In genomic region chr19:46660008-46660517, GRCh38 we compare ENCODE assay signal across 9 cellular contexts. TPM values are rescaled to one million over a fixed set of nuclear protein-coding genes. Genes with fewer than 3 reads are reported as not detected.
DNase-seq lines count a peak whose midpoint lies in the region; ATAC-seq and TF ChIP-seq lines count a peak whose summit lies in the region.
"Had no signal": no experiment of that assay in that cellular context is flagged by ENCODE, and none has a peak within 500 bp of the region (broad histone marks: within the 10 kb centered on the region; RNA-seq: fewer than 3 reads in every experiment).

No MANE protein-coding gene starts in this region.

- CTCF ChIA-PET in CD8-positive, alpha-beta T cell (lab: Charles Lee), result interaction anchor here (1.5 to 4.8 kb wide), 3 partner anchors 46 to 131 kb away, joined by 6 to 126 read pairs (median 6); no protein-coding TSS in a partner anchor

- intact Hi-C loops in CD8-positive, alpha-beta T cell (cut with DNase I, micrococcal nuclease), result loop anchor here in 1 of 2 experiments (2.0 kb wide), 2 partner anchors 55 to 967 kb away; partner anchors contain the start of gene QPCTL

- no peak overlapping the region for H3K27ac Mint-ChIP-seq in CD8-positive, alpha-beta T cell
- H3K27ac Mint-ChIP-seq in neural crest cell (ENCODE audit: unreplicated experiment), result no peak overlapping the region

- H3K36me3 Mint-ChIP-seq in CD8-positive, alpha-beta T cell, result no peaks in the 10 kb centered on the region
- no peaks in the 10 kb centered on the region for H3K36me3 Mint-ChIP-seq in neural crest cell (ENCODE audit: low read depth)

- H3K4me3 ChIP-seq in CD8-positive, alpha-beta T cell (ENCODE audit: low read depth, low read length), result peak overlapping the region; percentile 62

- ATAC-seq in CD8-positive, alpha-beta T cell, result no peak
- ATAC-seq in HG03025 (IDR thresholded peaks at IDR 0.05; ENCODE audit: low FRiP score, unreplicated experiment) (no peak), GM18519 (IDR thresholded peaks at IDR 0.05; ENCODE audit: low FRiP score, unreplicated experiment) (no peak)

- peak overlapping the region; percentile 63 for H3K4me3 Mint-ChIP-seq in CD8-positive, alpha-beta T cell
- H3K4me3 Mint-ChIP-seq in neural crest cell, result peak overlapping the region; percentile 84

- no peaks in the 10 kb centered on the region for H3K36me3 ChIP-seq in CD8-positive, alpha-beta T cell (ENCODE audit: insufficient read depth, low read length)

- POLR2A ChIA-PET in CD8-positive, alpha-beta T cell (lab: Charles Lee), result no interaction called here

- H3K4me1 ChIP-seq in CD8-positive, alpha-beta T cell (ENCODE audit: insufficient read depth, low read length), result peaks cover 26% of the 10 kb centered on the region

- peaks cover 7% of the 10 kb centered on the region for H3K27me3 ChIP-seq in CD8-positive, alpha-beta T cell (ENCODE audit: insufficient read depth, low read length)

- H3K27ac ChIP-seq in CD8-positive, alpha-beta T cell (ENCODE audit: low read depth, low read length), result no peak overlapping the region

- DNase-seq in CD8-positive, alpha-beta T cell, result no peak
- DNase-seq in NAMALWA (ENCODE audit: low spot score), result peak; percentile 41
- peak; percentile 5 for DNase-seq in effector CD4-positive, alpha-beta T cell
- peak; percentile 26 for DNase-seq in neural crest cell (ENCODE audit: low read depth, low spot score)
- DNase-seq in foreskin melanocyte, result no peak
- no peak for DNase-seq in activated CD4-positive, alpha-beta T cell treated with anti-CD3 and anti-CD28 coated beads, Interleukin-2, amount 50 U/mL, for 4 hours

- H3K9me3 ChIP-seq in CD8-positive, alpha-beta T cell (ENCODE audit: low read length), result no peaks in the 10 kb centered on the region

- no peaks in the 10 kb centered on the region for H3K9me3 Mint-ChIP-seq in CD8-positive, alpha-beta T cell
- H3K9me3 Mint-ChIP-seq in neural crest cell, result no peaks in the 10 kb centered on the region

- TF ChIP-seq CTCF in CD8-positive, alpha-beta T cell (IDR thresholded peaks at IDR 0.05), result no peak
- peak; percentile 13 for TF ChIP-seq CTCF in neural crest cell (conservative IDR thresholded peaks at IDR 0.05)

- H3K27me3 Mint-ChIP-seq in CD8-positive, alpha-beta T cell (ENCODE audit: low read depth), result peaks cover 20% of the 10 kb centered on the region
- H3K27me3 Mint-ChIP-seq in neural crest cell (ENCODE audit: low read depth), result peaks cover 11% of the 10 kb centered on the region

- H3K4me1 Mint-ChIP-seq in CD8-positive, alpha-beta T cell (ENCODE audit: low read depth), result peaks cover 27% of the 10 kb centered on the region
- H3K4me1 Mint-ChIP-seq in neural crest cell, result peaks cover 31% of the 10 kb centered on the region

RNA-seq across cellular contexts. Expression of gene DACT3, which starts 0.9 kb away (rescaled TPM):
- not detected for total RNA-seq in CD8-positive, alpha-beta T cell
- 6.5 and 7.4 TPM in 2 replicates for total RNA-seq in neural crest cell

RNA-seq across cellular contexts. Expression of gene GNG8, which starts 24.1 kb away (rescaled TPM):
- total RNA-seq in CD8-positive, alpha-beta T cell, result not detected
- not detected in 2 replicates for total RNA-seq in neural crest cell
- total RNA-seq: M059J had no signal

RNA-seq across cellular contexts. Expression of gene PTGIR, which starts 35.2 kb away (rescaled TPM):
- total RNA-seq in CD8-positive, alpha-beta T cell, result under 1 TPM in 1 of 2 experiments, not detected in 1; 0.25 TPM
- not detected in 2 replicates for total RNA-seq in neural crest cell

RNA-seq across cellular contexts. Expression of gene PRKD2, which starts 56.9 kb away (rescaled TPM):
- 10 to 100 TPM; 81.1 to 89.7 TPM for total RNA-seq in CD8-positive, alpha-beta T cell
- total RNA-seq in neural crest cell, result 55.5 and 57.2 TPM in 2 replicates

RNA-seq across cellular contexts. Expression of gene CALM3, which starts 58.9 kb away (rescaled TPM):
- 100 to 1,000 TPM; 139 to 150 TPM for total RNA-seq in CD8-positive, alpha-beta T cell
- 436 TPM in 2 replicates for total RNA-seq in neural crest cell

Comparison
In these comparisons a context has a peak if more than half of its experiments do, and no peak if none do; other contexts are left out.
1. DNase-seq: peak in NAMALWA (single experiment), effector CD4-positive, alpha-beta T cell (single experiment) and neural crest cell (single experiment); none in CD8-positive, alpha-beta T cell (0 of 7), foreskin melanocyte (single experiment) and activated CD4-positive, alpha-beta T cell treated with anti-CD3 and anti-CD28 coated beads, Interleukin-2, amount 50 U/mL, for 4 hours (0 of 2).